Comparison of ENCODE assay signal across 7 cellular contexts in genomic region chr1:158180741-158181576, GRCh38. TPM values are rescaled to one million over a fixed set of nuclear protein-coding genes. Genes with fewer than 3 reads are reported as not detected.
A peak's percentile ranks its signal among the peaks of the same experiment; 100 is the strongest.
DNase-seq lines count a peak whose midpoint lies in the region; ATAC-seq and TF ChIP-seq lines count a peak whose summit lies in the region.

CD1D (plus strand) TSS chr1:158180895; CDS start chr1:158181102, 207 bp downstream.

- H3K36me3 ChIP-seq in Panc1 (ENCODE audit: control insufficient read depth, insufficient read depth, low read length) (no peaks in the 10 kb centered on the region), esophagus (ENCODE audit: control insufficient read depth in 2 of 2, insufficient read depth in 2 of 2, low read length in 1 of 2) (no peaks in the 10 kb centered on the region)

- no peaks in the 10 kb centered on the region for H3K27me3 Mint-ChIP-seq in naive B cell

- H3K4me1 ChIP-seq in Panc1 (ENCODE audit: control insufficient read depth, insufficient read depth, low read length) = no peaks in the 10 kb centered on the region
- H3K4me1 ChIP-seq in esophagus (ENCODE audit: control insufficient read depth in 2 of 2, insufficient read depth in 2 of 2, low read length in 1 of 2) = peaks cover 7 to 8% of the 10 kb centered on the region in 2 donors

- TF ChIP-seq CTCF in Panc1 (IDR thresholded peaks at IDR 0.05) = no peak

- H3K36me3 Mint-ChIP-seq in naive B cell = peaks cover 19 to 24% of the 10 kb centered on the region in 2 donors

- no peak within 1 kb of the TSS for H3K27ac ChIP-seq in Panc1 (ENCODE audit: low read length)
- H3K27ac ChIP-seq in esophagus (ENCODE audit: low read depth in 2 of 2, low read length in 1 of 2) = no peak within 1 kb of the TSS

- peaks cover 69 to 92% (median 83%) of the 10 kb centered on the region in 3 donors for H3K4me1 Mint-ChIP-seq in naive B cell

- in situ Hi-C loops in Panc1 (cut with HindIII; ENCODE audit: low pct_unique_long_range_greater_than_20kb, low sequenced_read_pairs) = no loop called here

- H3K27ac Mint-ChIP-seq in naive B cell = peak within 1 kb of the TSS; percentile 90 to 97 (median 95)

- POLR2A ChIA-PET in Panc1 (lab: Charles Lee) = interaction anchor here (0.7 kb wide), 1 partner anchor 1055 kb away, joined by 5 read pairs; no protein-coding TSS in a partner anchor

- CTCF ChIA-PET in Panc1 (lab: Charles Lee) = no interaction called here

- peak; percentile 40 for ATAC-seq in GM19023 (IDR thresholded peaks at IDR 0.05; ENCODE audit: unreplicated experiment)
- peak; percentile 40; the same call in 1 of the 2 replicates for ATAC-seq in Panc1
- peak; percentile 22 to 32 for ATAC-seq in naive B cell (ENCODE audit: low read depth in 2 of 2)

- BruUV-seq in Panc1 (replicated peaks; lab: Mats Ljungman, UMichigan) = no TSS peak

- DNase-seq in Panc1 (ENCODE audit: low read depth, low spot score) (no peak), naive B cell (peak; percentile 28), middle frontal gyrus (ENCODE audit: extremely low spot score, low spot score) (no peak), NCI-H748 treated with DMSO at 0.1 percent for 48 hours (lab: John Stamatoyannopoulos, UW) (no peak), NCI-H446 treated with DMSO at 0.1 percent for 48 hours (lab: John Stamatoyannopoulos, UW) (no peak)

- no peaks in the 10 kb centered on the region for H3K9me3 ChIP-seq in Panc1 (ENCODE audit: control insufficient read depth, insufficient read depth, low read depth, low read length)
- H3K9me3 ChIP-seq in esophagus (ENCODE audit: control insufficient read depth in 2 of 2, insufficient read depth in 1 of 2, low read depth in 1 of 2, low read length in 1 of 2) = no peaks in the 10 kb centered on the region

- H3K9me3 Mint-ChIP-seq in naive B cell = no peaks in the 10 kb centered on the region

- intact Hi-C loops in Panc1 (cut with micrococcal nuclease; ENCODE audit: unreplicated experiment) = no loop called here

- H3K4me3 Mint-ChIP-seq in naive B cell = peak within 1 kb of the TSS; percentile 75 to 99 (median 90)

- 1% methylated on average over 54 to 63 of the region's 63 CpGs for WGBS in esophagus, 2 donors

- peak within 1 kb of the TSS; percentile 26 to 33 for H3K4me3 ChIP-seq in Panc1 (ENCODE audit: low read depth in 2 of 2, low read length in 2 of 2)
- peak within 1 kb of the TSS; percentile 41 to 46 for H3K4me3 ChIP-seq in esophagus (ENCODE audit: low read depth in 1 of 2, low read length in 2 of 2)

- peaks cover 38% of the 10 kb centered on the region for H3K27me3 ChIP-seq in Panc1 (ENCODE audit: control insufficient read depth, insufficient read depth, low read length)
- H3K27me3 ChIP-seq in esophagus (ENCODE audit: control insufficient read depth in 1 of 2, insufficient read depth in 2 of 2, low read length in 2 of 2) = peaks cover 0 to 15% of the 10 kb centered on the region in 2 donors

RNA-seq across cellular contexts. Expression of gene CD1D, which starts in this region (rescaled TPM):
- not detected for total RNA-seq in Panc1 (2021; ENCODE audit: unreplicated experiment)
- not detected for polyA plus RNA-seq in Panc1 (2012; ENCODE audit: insufficient read length)
- polyA plus RNA-seq in esophagus (under 1 TPM; 0.27 to 0.47 TPM), naive B cell (ENCODE audit: low read depth in 6 of 6) (10 to 100 TPM in 4 of 6 donors, 1 to 10 TPM in 2; 4.1 to 19.4 (median 11.6) TPM)

Comparison
In these comparisons a context has a peak if more than half of its experiments do, and no peak if none do; other contexts are left out.
1. Peak in ATAC-seq and H3K4me3 ChIP-seq in Panc1; RNA of the gene not detected or under 1 TPM.